Comparison of ENCODE assay signal across 21 cellular contexts in the genomic region with DNA sequence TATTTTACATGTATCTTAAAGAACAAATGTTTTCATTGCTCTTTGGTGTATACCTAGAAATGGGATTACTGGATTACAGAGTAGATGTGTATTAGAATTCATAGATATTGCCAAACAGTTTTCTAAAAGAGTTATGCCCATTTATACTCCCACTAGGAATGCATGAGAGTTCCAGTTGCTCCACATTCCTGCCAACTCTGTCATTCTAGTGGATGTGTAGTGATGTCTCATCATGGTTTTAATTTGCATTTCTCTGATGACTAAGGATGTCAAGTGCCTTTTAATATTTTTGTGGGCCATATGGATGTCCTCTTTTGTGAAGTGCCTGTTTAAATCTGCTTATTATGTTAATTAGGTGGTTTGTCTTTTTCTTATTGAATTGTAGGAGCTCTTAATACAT.
DNase-seq lines count a peak whose midpoint lies in the region; ATAC-seq and TF ChIP-seq lines count a peak whose summit lies in the region.
"Had no signal": no experiment of that assay in that cellular context is flagged by ENCODE, and none has a peak within 500 bp of the region (broad histone marks: within the 10 kb centered on the region; RNA-seq: fewer than 3 reads in every experiment).

No MANE protein-coding gene starts in this region.

- no peak for TF ChIP-seq CTCF in HEK293 (tag by site-specific recombination; IDR thresholded peaks at IDR 0.05)
- TF ChIP-seq CTCF in RWPE1 (conservative IDR thresholded peaks at IDR 0.05; ENCODE audit: low read depth) = no peak
- no peak for TF ChIP-seq CTCF in fibroblast of mammary gland (conservative IDR thresholded peaks at IDR 0.05; ENCODE audit: control insufficient read depth, insufficient read depth, low read depth, low read length)
- TF ChIP-seq CTCF in WTC11 (IDR thresholded peaks at IDR 0.05) = no peak

- no peaks in the 10 kb centered on the region for H3K4me1 ChIP-seq in HEK293 (ENCODE audit: control insufficient read depth, insufficient read depth, low read length)
- H3K4me1 ChIP-seq: psoas muscle had no signal

- POLR2A ChIA-PET in HEK293 (lab: Yijun Ruan, JAX) (no interaction called here), RWPE1 (lab: Yijun Ruan, JAX; ENCODE audit: low non-redundant PET) (no interaction called here), WTC11 (lab: Charles Lee) (no interaction called here)

- no peak for ATAC-seq in WTC11
- ATAC-seq in HG03460 (IDR thresholded peaks at IDR 0.05; ENCODE audit: unreplicated experiment) = no peak
- ATAC-seq: psoas muscle; stimulated activated naive CD8-positive, alpha-beta T cell treated with anti-CD3 and anti-CD28 coated beads, Interleukin-15, Interleukin-2, amounts not matched to agents 100 U/mL and 50 U/mL, for 24 hours; T-helper 17 cell had no signal

- no peak overlapping the region for H3K27ac Mint-ChIP-seq in WTC11
- H3K27ac Mint-ChIP-seq: activated CD4-positive, alpha-beta memory T cell treated with anti-CD3 and anti-CD28 coated beads for 36 hours; T-helper 17 cell had no signal

- no peak overlapping the region for H3K4me3 ChIP-seq in HEK293 (ENCODE audit: low read depth, low read length)
- H3K4me3 ChIP-seq in fibroblast of mammary gland (ENCODE audit: control insufficient read depth, low read depth, low read length) = no peak overlapping the region
- H3K4me3 ChIP-seq: PC-9, psoas muscle, skin epidermis, transverse colon had no signal

- no peaks in the 10 kb centered on the region for H3K9me3 ChIP-seq in HEK293 (ENCODE audit: control insufficient read depth, insufficient read depth, low read depth, low read length)
- H3K9me3 ChIP-seq: psoas muscle, transverse colon had no signal

- no peaks in the 10 kb centered on the region for H3K36me3 ChIP-seq in HEK293 (ENCODE audit: control insufficient read depth in 2 of 2, insufficient read depth in 1 of 2, low read length in 2 of 2)
- H3K36me3 ChIP-seq: transverse colon had no signal

- H3K4me3 Mint-ChIP-seq in WTC11 = no peak overlapping the region
- H3K4me3 Mint-ChIP-seq: activated CD4-positive, alpha-beta memory T cell treated with anti-CD3 and anti-CD28 coated beads for 36 hours; T-helper 17 cell had no signal

- no peaks in the 10 kb centered on the region for H3K36me3 Mint-ChIP-seq in WTC11
- H3K36me3 Mint-ChIP-seq: activated CD4-positive, alpha-beta memory T cell treated with anti-CD3 and anti-CD28 coated beads for 36 hours had no signal

- H3K9me3 Mint-ChIP-seq in WTC11 = peaks cover 16% of the 10 kb centered on the region
- H3K9me3 Mint-ChIP-seq: activated CD4-positive, alpha-beta memory T cell treated with anti-CD3 and anti-CD28 coated beads for 36 hours had no signal

- H3K4me1 Mint-ChIP-seq in WTC11 = peaks cover 27% of the 10 kb centered on the region
- H3K4me1 Mint-ChIP-seq: T-helper 17 cell had no signal

- DNase-seq in RWPE1 (ENCODE audit: low spot score) (peak; percentile 58), fibroblast of mammary gland (ENCODE audit: low read depth) (peak; percentile 67), stromal cell of bone marrow (ENCODE audit: low read depth) (peak; percentile 13), NCI-H446 (lab: John Stamatoyannopoulos, UW) (no peak), WTC11 (ENCODE audit: low spot score) (no peak)
- DNase-seq: activated CD4-positive, alpha-beta memory T cell treated with anti-CD3 and anti-CD28 coated beads for 36 hours; activated naive CD4-positive, alpha-beta T cell; cerebellar nuclear complex; COR-L47; NCI-H1694; NCI-H2171 treated with DMSO at 0.1 percent for 48 hours; NCI-H82; psoas muscle; stimulated activated naive CD8-positive, alpha-beta T cell treated with anti-CD3 and anti-CD28 coated beads, Interleukin-15, Interleukin-2, amounts not matched to agents 100 U/mL and 50 U/mL, for 24 hours; T-helper 17 cell; transverse colon had no signal

- no peaks in the 10 kb centered on the region; the same call in 1 of the 2 replicates for H3K27me3 Mint-ChIP-seq in WTC11 (ENCODE audit: low read depth)
- H3K27me3 Mint-ChIP-seq: activated CD4-positive, alpha-beta memory T cell treated with anti-CD3 and anti-CD28 coated beads for 36 hours; T-helper 17 cell had no signal

- no peak overlapping the region for H3K27ac ChIP-seq in HEK293 (ENCODE audit: extremely low read depth, low read depth, low read length)
- no peak overlapping the region for H3K27ac ChIP-seq in RWPE1
- H3K27ac ChIP-seq: HL-60, PC-9, psoas muscle, skin epidermis, transverse colon had no signal

- CTCF ChIA-PET in HEK293 (lab: Yijun Ruan, JAX) = no interaction called here
- CTCF ChIA-PET in RWPE1 (lab: Yijun Ruan, JAX) = interaction anchor here (1.3 kb wide), 1 partner anchor 23 kb away, joined by 3 read pairs; no protein-coding TSS in a partner anchor
- CTCF ChIA-PET in WTC11 (lab: Charles Lee) = no interaction called here

TF ChIP-seq in HEK293, 187 proteins besides CTCF, POLR2A, EP300 and RAD21:
- peak; percentile 31 for TF ChIP-seq SETDB1 (IDR thresholded peaks at IDR 0.05; ENCODE audit: insufficient read length, low read length)
- TF ChIP-seq ZNF214 (tag by site-specific recombination; IDR thresholded peaks at IDR 0.05; ENCODE audit: borderline replicate concordance) = no peak

TF ChIP-seq in WTC11, 78 proteins besides CTCF, POLR2A, EP300 and RAD21:
- no peak for TF ChIP-seq ZNF317 (CRISPR knock-in tag; IDR thresholded peaks at IDR 0.05; ENCODE audit: borderline replicate concordance, low read depth)
- no peak for TF ChIP-seq ZNF396 (CRISPR knock-in tag; IDR thresholded peaks at IDR 0.05; ENCODE audit: borderline replicate concordance)
- TF ChIP-seq CREB1 (CRISPR knock-in tag; IDR thresholded peaks at IDR 0.05) = no peak
- TF ChIP-seq JUN (CRISPR knock-in tag; IDR thresholded peaks at IDR 0.05) = no peak
- TF ChIP-seq, protein P1, sequence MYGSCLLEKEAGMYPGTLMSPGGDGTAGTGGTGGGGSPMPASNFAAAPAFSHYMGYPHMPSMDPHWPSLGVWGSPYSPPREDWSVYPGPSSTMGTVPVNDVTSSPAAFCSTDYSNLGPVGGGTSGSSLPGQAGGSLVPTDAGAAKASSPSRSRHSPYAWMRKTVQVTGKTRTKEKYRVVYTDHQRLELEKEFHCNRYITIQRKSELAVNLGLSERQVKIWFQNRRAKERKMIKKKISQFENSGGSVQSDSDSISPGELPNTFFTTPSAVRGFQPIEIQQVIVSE (CRISPR knock-in tag; IDR thresholded peaks at IDR 0.05; ENCODE audit: borderline replicate concordance) = no peak
- TF ChIP-seq ATF1 (CRISPR knock-in tag; IDR thresholded peaks at IDR 0.05) = no peak
- no peak for TF ChIP-seq FOXJ3 (CRISPR knock-in tag; IDR thresholded peaks at IDR 0.05; ENCODE audit: borderline replicate concordance)
- TF ChIP-seq ZNF232 (CRISPR knock-in tag; IDR thresholded peaks at IDR 0.05) = no peak
- TF ChIP-seq FOXK1 (CRISPR knock-in tag; IDR thresholded peaks at IDR 0.05) = no peak
- TF ChIP-seq, protein P2, sequence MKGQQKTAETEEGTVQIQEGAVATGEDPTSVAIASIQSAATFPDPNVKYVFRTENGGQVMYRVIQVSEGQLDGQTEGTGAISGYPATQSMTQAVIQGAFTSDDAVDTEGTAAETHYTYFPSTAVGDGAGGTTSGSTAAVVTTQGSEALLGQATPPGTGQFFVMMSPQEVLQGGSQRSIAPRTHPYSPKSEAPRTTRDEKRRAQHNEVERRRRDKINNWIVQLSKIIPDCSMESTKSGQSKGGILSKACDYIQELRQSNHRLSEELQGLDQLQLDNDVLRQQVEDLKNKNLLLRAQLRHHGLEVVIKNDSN (CRISPR knock-in tag; IDR thresholded peaks at IDR 0.05) = no peak
- TF ChIP-seq, protein P3, sequence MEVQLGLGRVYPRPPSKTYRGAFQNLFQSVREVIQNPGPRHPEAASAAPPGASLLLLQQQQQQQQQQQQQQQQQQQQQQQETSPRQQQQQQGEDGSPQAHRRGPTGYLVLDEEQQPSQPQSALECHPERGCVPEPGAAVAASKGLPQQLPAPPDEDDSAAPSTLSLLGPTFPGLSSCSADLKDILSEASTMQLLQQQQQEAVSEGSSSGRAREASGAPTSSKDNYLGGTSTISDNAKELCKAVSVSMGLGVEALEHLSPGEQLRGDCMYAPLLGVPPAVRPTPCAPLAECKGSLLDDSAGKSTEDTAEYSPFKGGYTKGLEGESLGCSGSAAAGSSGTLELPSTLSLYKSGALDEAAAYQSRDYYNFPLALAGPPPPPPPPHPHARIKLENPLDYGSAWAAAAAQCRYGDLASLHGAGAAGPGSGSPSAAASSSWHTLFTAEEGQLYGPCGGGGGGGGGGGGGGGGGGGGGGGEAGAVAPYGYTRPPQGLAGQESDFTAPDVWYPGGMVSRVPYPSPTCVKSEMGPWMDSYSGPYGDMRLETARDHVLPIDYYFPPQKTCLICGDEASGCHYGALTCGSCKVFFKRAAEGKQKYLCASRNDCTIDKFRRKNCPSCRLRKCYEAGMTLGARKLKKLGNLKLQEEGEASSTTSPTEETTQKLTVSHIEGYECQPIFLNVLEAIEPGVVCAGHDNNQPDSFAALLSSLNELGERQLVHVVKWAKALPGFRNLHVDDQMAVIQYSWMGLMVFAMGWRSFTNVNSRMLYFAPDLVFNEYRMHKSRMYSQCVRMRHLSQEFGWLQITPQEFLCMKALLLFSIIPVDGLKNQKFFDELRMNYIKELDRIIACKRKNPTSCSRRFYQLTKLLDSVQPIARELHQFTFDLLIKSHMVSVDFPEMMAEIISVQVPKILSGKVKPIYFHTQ (CRISPR knock-in tag; IDR thresholded peaks at IDR 0.05) = no peak
- TF ChIP-seq, protein P4, sequence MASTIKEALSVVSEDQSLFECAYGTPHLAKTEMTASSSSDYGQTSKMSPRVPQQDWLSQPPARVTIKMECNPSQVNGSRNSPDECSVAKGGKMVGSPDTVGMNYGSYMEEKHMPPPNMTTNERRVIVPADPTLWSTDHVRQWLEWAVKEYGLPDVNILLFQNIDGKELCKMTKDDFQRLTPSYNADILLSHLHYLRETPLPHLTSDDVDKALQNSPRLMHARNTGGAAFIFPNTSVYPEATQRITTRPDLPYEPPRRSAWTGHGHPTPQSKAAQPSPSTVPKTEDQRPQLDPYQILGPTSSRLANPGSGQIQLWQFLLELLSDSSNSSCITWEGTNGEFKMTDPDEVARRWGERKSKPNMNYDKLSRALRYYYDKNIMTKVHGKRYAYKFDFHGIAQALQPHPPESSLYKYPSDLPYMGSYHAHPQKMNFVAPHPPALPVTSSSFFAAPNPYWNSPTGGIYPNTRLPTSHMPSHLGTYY (CRISPR knock-in tag; IDR thresholded peaks at IDR 0.05) = no peak
- TF ChIP-seq NFYB (CRISPR knock-in tag; conservative IDR thresholded peaks at IDR 0.05; ENCODE audit: low read depth) = no peak
- TF ChIP-seq, protein P5, sequence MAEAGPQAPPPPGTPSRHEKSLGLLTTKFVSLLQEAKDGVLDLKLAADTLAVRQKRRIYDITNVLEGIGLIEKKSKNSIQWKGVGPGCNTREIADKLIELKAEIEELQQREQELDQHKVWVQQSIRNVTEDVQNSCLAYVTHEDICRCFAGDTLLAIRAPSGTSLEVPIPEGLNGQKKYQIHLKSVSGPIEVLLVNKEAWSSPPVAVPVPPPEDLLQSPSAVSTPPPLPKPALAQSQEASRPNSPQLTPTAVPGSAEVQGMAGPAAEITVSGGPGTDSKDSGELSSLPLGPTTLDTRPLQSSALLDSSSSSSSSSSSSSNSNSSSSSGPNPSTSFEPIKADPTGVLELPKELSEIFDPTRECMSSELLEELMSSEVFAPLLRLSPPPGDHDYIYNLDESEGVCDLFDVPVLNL (CRISPR knock-in tag; IDR thresholded peaks at IDR 0.05; ENCODE audit: borderline replicate concordance, low read depth) = no peak
- TF ChIP-seq EMX1 (CRISPR knock-in tag; IDR thresholded peaks at IDR 0.05) = no peak

Comparison
In these comparisons a context has a peak if more than half of its experiments do, and no peak if none do; other contexts are left out.
1. DNase-seq: peak in RWPE1 (single experiment), fibroblast of mammary gland (single experiment) and stromal cell of bone marrow (single experiment); none in NCI-H446 (0 of 2) and WTC11 (single experiment).